In the genomic region with DNA sequence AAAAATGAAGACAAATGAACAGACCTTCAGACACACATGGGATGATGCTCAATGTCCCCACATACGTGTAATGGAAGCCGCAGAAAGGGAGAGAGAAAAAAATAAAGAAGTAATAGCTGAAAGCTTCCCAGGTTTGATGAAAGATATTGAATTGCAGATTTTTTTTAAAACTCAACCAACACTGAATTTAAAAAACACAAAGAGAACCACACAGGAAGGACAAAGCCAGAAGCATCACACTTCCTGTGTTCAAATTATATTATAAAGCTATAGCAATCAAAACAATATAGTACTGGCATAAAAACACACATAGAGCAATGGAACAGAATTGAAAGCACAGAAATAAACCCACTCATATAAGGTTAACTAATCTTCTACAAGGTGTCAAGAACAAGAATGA, we compare ENCODE assay signal across 22 cellular contexts. TPM values are rescaled to one million over a fixed set of nuclear protein-coding genes. Genes with fewer than 3 reads are reported as not detected.
DNase-seq lines count a peak whose midpoint lies in the region; ATAC-seq and TF ChIP-seq lines count a peak whose summit lies in the region.
"Had no signal": no experiment of that assay in that cellular context is flagged by ENCODE, and none has a peak within 500 bp of the region (broad histone marks: within the 10 kb centered on the region; RNA-seq: fewer than 3 reads in every experiment).

No MANE protein-coding gene starts in this region.

- in situ Hi-C loops in mammary epithelial cell (cut with MboI; ENCODE audit: low sequenced_read_pairs in 2 of 2), result loop anchor here in 1 of 2 donors (5.0 kb wide), 1 partner anchor 60 kb away; no protein-coding TSS in a partner anchor

- peaks cover 18% of the 10 kb centered on the region for H3K4me1 Mint-ChIP-seq in activated T-cell treated with anti-CD3 and anti-CD28 coated beads, Interleukin-2, amount 50 U/mL, for 72 hours (ENCODE audit: low read depth)
- H3K4me1 Mint-ChIP-seq in CD4-positive, alpha-beta memory T cell, result peaks cover 31 to 70% (median 44%) of the 10 kb centered on the region in 4 donors
- H3K4me1 Mint-ChIP-seq in activated CD4-positive, alpha-beta memory T cell treated with anti-CD3 and anti-CD28 coated beads for 36 hours (ENCODE audit: low read depth), result peaks cover 37% of the 10 kb centered on the region
- H3K4me1 Mint-ChIP-seq in naive thymus-derived CD4-positive, alpha-beta T cell, result peaks cover 17 to 85% (median 52%) of the 10 kb centered on the region in 7 donors

- peak overlapping the region; percentile 27 for H3K27ac Mint-ChIP-seq in activated T-cell treated with anti-CD3 and anti-CD28 coated beads, Interleukin-2, amount 50 U/mL, for 72 hours
- H3K27ac Mint-ChIP-seq in CD4-positive, alpha-beta memory T cell, result peak overlapping the region in 6 of 7 donors; percentile 20 to 87 (median 66)
- H3K27ac Mint-ChIP-seq in activated CD4-positive, alpha-beta memory T cell treated with anti-CD3 and anti-CD28 coated beads for 36 hours, result peak overlapping the region; percentile 13
- peak overlapping the region; percentile 33 to 93 (median 71) for H3K27ac Mint-ChIP-seq in naive thymus-derived CD4-positive, alpha-beta T cell
- H3K27ac Mint-ChIP-seq: IgD-negative memory B cell had no signal

- no peaks in the 10 kb centered on the region for H3K79me2 ChIP-seq in mammary epithelial cell (ENCODE audit: insufficient read depth, low read length)

- POLR2A ChIA-PET in CD4-positive, alpha-beta memory T cell (lab: Charles Lee; ENCODE audit: partially characterized antibody), result interaction anchor here (0.6 to 3.6 kb wide), 6 partner anchors 11 to 53 kb away, joined by 3 to 51 read pairs (median 8); a partner anchor contains a TSS
- POLR2A ChIA-PET in activated CD4-positive, alpha-beta memory T cell treated with anti-CD3 and anti-CD28 coated beads for 36 hours (lab: Charles Lee), result no interaction called here
- POLR2A ChIA-PET in naive thymus-derived CD4-positive, alpha-beta T cell (lab: Charles Lee), result interaction anchor here (0.6 to 4.4 kb wide), 14 partner anchors 9 to 83 kb away, joined by 3 to 46 read pairs (median 4); a partner anchor contains a TSS

- H3K4me2 ChIP-seq in mammary epithelial cell (ENCODE audit: insufficient read depth, low read depth, low read length), result no peak overlapping the region
- H3K4me2 ChIP-seq: A549 had no signal

- dilution Hi-C loops in mammary epithelial cell (cut with HindIII; ENCODE audit: low sequenced_read_pairs), result no loop called here

- no peaks in the 10 kb centered on the region for H3K9me3 ChIP-seq in CD4-positive, alpha-beta memory T cell (ENCODE audit: control insufficient read depth in 1 of 2, low read length in 2 of 2)
- H3K9me3 ChIP-seq in naive thymus-derived CD4-positive, alpha-beta T cell (ENCODE audit: control insufficient read depth in 2 of 3, low read length in 3 of 3), result no peaks in the 10 kb centered on the region
- no peaks in the 10 kb centered on the region for H3K9me3 ChIP-seq in mammary epithelial cell (replicated peaks; ENCODE audit: insufficient read depth, low read length)
- H3K9me3 ChIP-seq: A549, BE2C, Peyer's patch had no signal

- H3K27ac ChIP-seq in CD4-positive, alpha-beta memory T cell (ENCODE audit: low read depth, low read length), result no peak overlapping the region
- H3K27ac ChIP-seq in naive thymus-derived CD4-positive, alpha-beta T cell (ENCODE audit: low read depth, low read length), result peak overlapping the region; percentile 40
- H3K27ac ChIP-seq in mammary epithelial cell (ENCODE audit: insufficient read depth, low read depth, low read length), result no peak overlapping the region
- H3K27ac ChIP-seq: A549, Peyer's patch had no signal

- no TSS peak for BruUV-seq in mammary epithelial cell (replicated peaks; lab: Mats Ljungman, UMichigan)

- H3K27me3 Mint-ChIP-seq in activated T-cell treated with anti-CD3 and anti-CD28 coated beads, Interleukin-2, amount 50 U/mL, for 72 hours (ENCODE audit: low read depth), result no peaks in the 10 kb centered on the region
- H3K27me3 Mint-ChIP-seq in CD4-positive, alpha-beta memory T cell, result no peaks in the 10 kb centered on the region
- no peaks in the 10 kb centered on the region for H3K27me3 Mint-ChIP-seq in activated CD4-positive, alpha-beta memory T cell treated with anti-CD3 and anti-CD28 coated beads for 36 hours
- H3K27me3 Mint-ChIP-seq in naive thymus-derived CD4-positive, alpha-beta T cell, result peaks cover 0 to 8% (median 0%) of the 10 kb centered on the region in 5 donors

- CTCF ChIA-PET in CD4-positive, alpha-beta memory T cell (lab: Charles Lee; ENCODE audit: partially characterized antibody), result interaction anchor here (0.7 to 2.1 kb wide), 3 partner anchors 12 to 49 kb away, joined by 3 to 6 read pairs (median 3); no protein-coding TSS in a partner anchor
- CTCF ChIA-PET in activated CD4-positive, alpha-beta memory T cell treated with anti-CD3 and anti-CD28 coated beads for 36 hours (lab: Charles Lee), result no interaction called here
- CTCF ChIA-PET in naive thymus-derived CD4-positive, alpha-beta T cell (lab: Charles Lee), result interaction anchor here (0.7 to 1.4 kb wide), 2 partner anchors 12 to 1757 kb away, joined by 3 to 5 read pairs; no protein-coding TSS in a partner anchor
- CTCF ChIA-PET in mammary epithelial cell (lab: Charles Lee; ENCODE audit: low non-redundant PET), result no interaction called here

- 100% methylated on average over 2 of the region's 2 CpGs for WGBS in mammary epithelial cell (ENCODE audit: low coverage, missing lambda C conversion rate)

- peaks cover 53% of the 10 kb centered on the region for H3K4me1 ChIP-seq in CD4-positive, alpha-beta memory T cell (ENCODE audit: insufficient read depth, low read length)
- H3K4me1 ChIP-seq in naive thymus-derived CD4-positive, alpha-beta T cell (ENCODE audit: control insufficient read depth in 2 of 2, insufficient read depth in 2 of 2, low read length in 2 of 2), result peaks cover 0 to 20% of the 10 kb centered on the region in 2 donors
- H3K4me1 ChIP-seq in mammary epithelial cell (ENCODE audit: insufficient read depth, low read length), result peaks cover 13% of the 10 kb centered on the region
- H3K4me1 ChIP-seq: BE2C had no signal

- H3K9ac ChIP-seq in mammary epithelial cell (ENCODE audit: insufficient read depth, low read length), result no peak overlapping the region

- H4K20me1 ChIP-seq in mammary epithelial cell (ENCODE audit: insufficient read depth, low read length), result no peaks in the 10 kb centered on the region

- no peaks in the 10 kb centered on the region for H3K36me3 ChIP-seq in CD4-positive, alpha-beta memory T cell (ENCODE audit: insufficient read depth, low read length)
- H3K36me3 ChIP-seq in naive thymus-derived CD4-positive, alpha-beta T cell (ENCODE audit: control insufficient read depth in 2 of 3, insufficient read depth in 3 of 3, low read length in 3 of 3), result no peaks in the 10 kb centered on the region
- H3K36me3 ChIP-seq in mammary epithelial cell (ENCODE audit: insufficient read depth, low read length), result no peaks in the 10 kb centered on the region
- H3K36me3 ChIP-seq: BE2C, Peyer's patch had no signal

- intact Hi-C loops in CD4-positive, alpha-beta memory T cell (cut with micrococcal nuclease), result loop anchor here (1.0 kb wide), 1 partner anchor 12 kb away; no protein-coding TSS in a partner anchor
- intact Hi-C loops in activated CD4-positive, alpha-beta memory T cell treated with anti-CD3 and anti-CD28 coated beads for 36 hours (cut with micrococcal nuclease), result no loop called here
- intact Hi-C loops in naive thymus-derived CD4-positive, alpha-beta T cell (cut with micrococcal nuclease), result loop anchor here (1.0 kb wide), 1 partner anchor 11 kb away; no protein-coding TSS in a partner anchor
- intact Hi-C loops in mammary epithelial cell (cut with micrococcal nuclease), result no loop called here

- H3K27me3 ChIP-seq in CD4-positive, alpha-beta memory T cell (ENCODE audit: insufficient read depth, low read length), result no peaks in the 10 kb centered on the region
- H3K27me3 ChIP-seq in naive thymus-derived CD4-positive, alpha-beta T cell (ENCODE audit: control insufficient read depth in 2 of 2, insufficient read depth in 2 of 2, low read length in 2 of 2), result no peaks in the 10 kb centered on the region
- no peaks in the 10 kb centered on the region for H3K27me3 ChIP-seq in mammary epithelial cell (ENCODE audit: insufficient read depth, low read length)
- H3K27me3 ChIP-seq: BE2C, Peyer's patch had no signal

- no peak overlapping the region for H3K4me3 ChIP-seq in CD4-positive, alpha-beta memory T cell (ENCODE audit: low read length in 2 of 2)
- no peak overlapping the region for H3K4me3 ChIP-seq in naive thymus-derived CD4-positive, alpha-beta T cell (ENCODE audit: low read length)
- no peak overlapping the region for H3K4me3 ChIP-seq in mammary epithelial cell (replicated peaks in 1 of 3; ENCODE audit: insufficient read depth in 1 of 3, low read depth in 2 of 3, low read length in 3 of 3)
- H3K4me3 ChIP-seq: A549, GM12878, Peyer's patch had no signal

- no peak overlapping the region for H3K4me3 Mint-ChIP-seq in activated T-cell treated with anti-CD3 and anti-CD28 coated beads, Interleukin-2, amount 50 U/mL, for 72 hours
- peak overlapping the region in 7 of 8 donors; percentile 18 to 69 (median 48) for H3K4me3 Mint-ChIP-seq in CD4-positive, alpha-beta memory T cell
- no peak overlapping the region for H3K4me3 Mint-ChIP-seq in activated CD4-positive, alpha-beta memory T cell treated with anti-CD3 and anti-CD28 coated beads for 36 hours
- H3K4me3 Mint-ChIP-seq in naive thymus-derived CD4-positive, alpha-beta T cell, result peak overlapping the region in 9 of 10 donors; percentile 0 to 73 (median 36)
- H3K4me3 Mint-ChIP-seq: IgD-negative memory B cell had no signal

- no peaks in the 10 kb centered on the region for H3K9me3 Mint-ChIP-seq in activated T-cell treated with anti-CD3 and anti-CD28 coated beads, Interleukin-2, amount 50 U/mL, for 72 hours
- H3K9me3 Mint-ChIP-seq in CD4-positive, alpha-beta memory T cell, result peaks cover 0 to 17% (median 12%) of the 10 kb centered on the region in 8 donors
- peaks cover 8% of the 10 kb centered on the region for H3K9me3 Mint-ChIP-seq in activated CD4-positive, alpha-beta memory T cell treated with anti-CD3 and anti-CD28 coated beads for 36 hours
- H3K9me3 Mint-ChIP-seq in naive thymus-derived CD4-positive, alpha-beta T cell, result peaks cover 0 to 20% (median 7%) of the 10 kb centered on the region in 11 donors
- H3K9me3 Mint-ChIP-seq: IgD-negative memory B cell had no signal

- TF ChIP-seq CTCF in mammary epithelial cell (conservative IDR thresholded peaks at IDR 0.05 in 1 of 2, IDR thresholded peaks at IDR 0.05 in 1 of 2; ENCODE audit: extremely low read depth in 1 of 2, insufficient read depth in 1 of 2, low read depth in 1 of 2, low read length in 2 of 2), result no peak

- H3K36me3 Mint-ChIP-seq in activated T-cell treated with anti-CD3 and anti-CD28 coated beads, Interleukin-2, amount 50 U/mL, for 72 hours (ENCODE audit: insufficient read depth in 2 of 2), result no peaks in the 10 kb centered on the region
- H3K36me3 Mint-ChIP-seq in CD4-positive, alpha-beta memory T cell, result peaks cover 6 to 15% of the 10 kb centered on the region in 2 donors
- H3K36me3 Mint-ChIP-seq in activated CD4-positive, alpha-beta memory T cell treated with anti-CD3 and anti-CD28 coated beads for 36 hours, result peaks cover 13% of the 10 kb centered on the region
- peaks cover 6 to 28% (median 9%) of the 10 kb centered on the region in 5 donors for H3K36me3 Mint-ChIP-seq in naive thymus-derived CD4-positive, alpha-beta T cell

- no peak for DNase-seq in activated T-cell treated with anti-CD3 and anti-CD28 coated beads, Interleukin-2, amount 50 U/mL, for 72 hours
- DNase-seq in activated T-cell treated with anti-CD3 and anti-CD28 coated beads for 4 hours (no peak), NCI-H1092 (lab: John Stamatoyannopoulos, UW) (no peak), mammary epithelial cell (no peak)
- peak in 4 of 5 donors; percentile 36 to 48 (median 40) for DNase-seq in CD4-positive, alpha-beta memory T cell
- DNase-seq in activated CD4-positive, alpha-beta memory T cell treated with anti-CD3 and anti-CD28 coated beads for 36 hours, result no peak
- DNase-seq in naive thymus-derived CD4-positive, alpha-beta T cell, result peak in 6 of 9 donors; percentile 45 to 79 (median 68)
- DNase-seq: BE2C, DND-41, MV-4-11, NCI-H1417, NCI-H1694 treated with DMSO at 0.1 percent for 48 hours, NCI-H2081 treated with DMSO at 0.1 percent for 48 hours, NCI-H2171 treated with DMSO at 0.1 percent for 48 hours, NCI-H446, NCI-H526, Peyer's patch had no signal

- no peak overlapping the region for H2AFZ ChIP-seq in mammary epithelial cell (ENCODE audit: low read depth, low read length)

- no peak for ATAC-seq in activated T-cell treated with anti-CD3 and anti-CD28 coated beads, Interleukin-2, amount 50 U/mL, for 72 hours (replicated peaks in 1 of 2)
- ATAC-seq in naive thymus-derived CD4-positive, alpha-beta T cell, result peak; percentile 52
- ATAC-seq: A549, GM12878 had no signal

RNA-seq across cellular contexts. Expression of a gene that starts 26.5 kb away (rescaled TPM):
- 1 to 10 TPM; 2.5 to 3.3 TPM for total RNA-seq in activated T-cell treated with anti-CD3 and anti-CD28 coated beads, Interleukin-2, amount 50 U/mL, for 72 hours
- 10 to 100 TPM; 30.8 to 34.4 TPM for total RNA-seq in CD4-positive, alpha-beta memory T cell
- polyA plus RNA-seq in CD4-positive, alpha-beta memory T cell, result 10 to 100 TPM; 14.0 to 21.2 TPM
- 1 to 10 TPM; 4.9 to 5.8 TPM for total RNA-seq in activated CD4-positive, alpha-beta memory T cell treated with anti-CD3 and anti-CD28 coated beads for 36 hours
- total RNA-seq in naive thymus-derived CD4-positive, alpha-beta T cell, result 10 to 100 TPM in 2 of 5 experiments, 1 to 10 TPM in 3; 2.3 to 40.8 (median 3.6) TPM
- 10 to 100 TPM; 11.9 to 12.4 TPM for polyA plus RNA-seq in naive thymus-derived CD4-positive, alpha-beta T cell
- total RNA-seq in mammary epithelial cell, result under 1 TPM; 0.17 to 0.47 TPM
- 0.80 TPM for polyA plus RNA-seq in mammary epithelial cell
- not detected for polyA minus RNA-seq in mammary epithelial cell
- total RNA-seq: H4, OCI-LY7 had no signal

RNA-seq across cellular contexts. Expression of a gene that starts 53.2 kb away (rescaled TPM):
- total RNA-seq in activated T-cell treated with anti-CD3 and anti-CD28 coated beads, Interleukin-2, amount 50 U/mL, for 72 hours, result 10 to 100 TPM; 29.6 to 34.8 TPM
- 10 to 100 TPM; 91.9 to 94.9 TPM for total RNA-seq in CD4-positive, alpha-beta memory T cell
- polyA plus RNA-seq in CD4-positive, alpha-beta memory T cell, result 10 to 100 TPM; 18.1 to 34.5 TPM
- 10 to 100 TPM; 34.8 to 39.8 TPM for total RNA-seq in activated CD4-positive, alpha-beta memory T cell treated with anti-CD3 and anti-CD28 coated beads for 36 hours
- total RNA-seq in naive thymus-derived CD4-positive, alpha-beta T cell, result 10 to 100 TPM; 40.4 to 81.3 (median 56.2) TPM
- 10 to 100 TPM; 24.4 to 42.3 TPM for polyA plus RNA-seq in naive thymus-derived CD4-positive, alpha-beta T cell
- total RNA-seq in mammary epithelial cell, result 10 to 100 TPM; 27.3 to 33.6 TPM
- polyA plus RNA-seq in mammary epithelial cell, result 28.3 TPM
- 47.3 TPM for polyA minus RNA-seq in mammary epithelial cell

Comparison
In these comparisons a context has a peak if more than half of its experiments do, and no peak if none do; other contexts are left out.
1. DNase-seq: peak in CD4-positive, alpha-beta memory T cell (4 of 5) and naive thymus-derived CD4-positive, alpha-beta T cell (6 of 9); none in activated T-cell treated with anti-CD3 and anti-CD28 coated beads, Interleukin-2, amount 50 U/mL, for 72 hours (0 of 2), activated T-cell treated with anti-CD3 and anti-CD28 coated beads for 4 hours (single experiment), activated CD4-positive, alpha-beta memory T cell treated with anti-CD3 and anti-CD28 coated beads for 36 hours (single experiment), NCI-H1092 (single experiment) and mammary epithelial cell (single experiment).
2. H3K27ac Mint-ChIP-seq: peak in every context shown above with its lines; median percentile 71 in naive thymus-derived CD4-positive, alpha-beta T cell; 66 in CD4-positive, alpha-beta memory T cell; 27 in activated T-cell treated with anti-CD3 and anti-CD28 coated beads, Interleukin-2, amount 50 U/mL, for 72 hours; 13 in activated CD4-positive, alpha-beta memory T cell treated with anti-CD3 and anti-CD28 coated beads for 36 hours.
3. H3K4me3 Mint-ChIP-seq: peak in CD4-positive, alpha-beta memory T cell (7 of 8) and naive thymus-derived CD4-positive, alpha-beta T cell (9 of 10); none in activated T-cell treated with anti-CD3 and anti-CD28 coated beads, Interleukin-2, amount 50 U/mL, for 72 hours (0 of 2) and activated CD4-positive, alpha-beta memory T cell treated with anti-CD3 and anti-CD28 coated beads for 36 hours (single experiment).
4. CTCF ChIA-PET loops: an anchor here in CD4-positive, alpha-beta memory T cell (0.7 to 2.1 kb wide) and naive thymus-derived CD4-positive, alpha-beta T cell (0.7 to 1.4 kb wide); none called in activated CD4-positive, alpha-beta memory T cell treated with anti-CD3 and anti-CD28 coated beads for 36 hours and mammary epithelial cell.
5. intact Hi-C loops: an anchor here in CD4-positive, alpha-beta memory T cell (1.0 kb wide) and naive thymus-derived CD4-positive, alpha-beta T cell (1.0 kb wide); none called in activated CD4-positive, alpha-beta memory T cell treated with anti-CD3 and anti-CD28 coated beads for 36 hours and mammary epithelial cell.